10 cellular contexts compared by ENCODE assay signal in the genomic region with DNA sequence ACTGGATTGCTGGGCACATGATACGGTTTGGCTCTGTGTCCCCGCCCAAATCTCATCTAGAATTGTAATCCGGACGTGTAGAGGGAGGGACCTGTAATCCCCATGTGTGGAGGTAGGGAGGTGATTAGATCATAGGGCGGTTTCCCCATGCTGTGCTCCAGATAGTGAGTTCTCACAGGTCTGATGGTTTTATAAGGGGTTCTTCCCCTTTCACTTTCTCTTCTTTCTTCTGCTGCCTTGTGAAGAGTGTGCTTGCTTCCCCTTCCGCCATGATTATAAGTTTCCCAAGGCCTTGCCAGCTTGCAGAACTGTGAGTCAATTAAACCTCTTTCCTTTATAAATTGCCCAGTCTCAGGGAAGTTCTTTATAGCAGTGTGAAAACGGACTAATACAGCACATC. TPM values are rescaled to one million over a fixed set of nuclear protein-coding genes. Genes with fewer than 3 reads are reported as not detected.
DNase-seq lines count a peak whose midpoint lies in the region; ATAC-seq and TF ChIP-seq lines count a peak whose summit lies in the region.
"Had no signal": no experiment of that assay in that cellular context is flagged by ENCODE, and none has a peak within 500 bp of the region (broad histone marks: within the 10 kb centered on the region; RNA-seq: fewer than 3 reads in every experiment).

No MANE protein-coding gene starts in this region.

- no peaks in the 10 kb centered on the region for H3K36me3 Mint-ChIP-seq in CD8-positive, alpha-beta T cell
- no peaks in the 10 kb centered on the region for H3K36me3 Mint-ChIP-seq in T-helper 17 cell (ENCODE audit: low read depth)

- no peaks in the 10 kb centered on the region for H3K4me1 ChIP-seq in CD8-positive, alpha-beta T cell (ENCODE audit: insufficient read depth, low read length)
- H3K4me1 ChIP-seq in ascending aorta = no peaks in the 10 kb centered on the region

- H3K9me3 Mint-ChIP-seq in CD8-positive, alpha-beta T cell = no peaks in the 10 kb centered on the region
- H3K9me3 Mint-ChIP-seq: activated T-cell treated with anti-CD3 and anti-CD28 coated beads, Interleukin-2, amount 50 U/mL, for 24 hours had no signal

- no peaks in the 10 kb centered on the region for H3K36me3 ChIP-seq in CD8-positive, alpha-beta T cell (ENCODE audit: insufficient read depth, low read length)
- H3K36me3 ChIP-seq in ascending aorta = no peaks in the 10 kb centered on the region

- peaks cover 4% of the 10 kb centered on the region for H3K4me1 Mint-ChIP-seq in CD8-positive, alpha-beta T cell (ENCODE audit: low read depth)
- peaks cover 6% of the 10 kb centered on the region for H3K4me1 Mint-ChIP-seq in T-helper 17 cell

- ATAC-seq in CD8-positive, alpha-beta T cell = peak; percentile 57
- ATAC-seq in GM19372 (IDR thresholded peaks at IDR 0.05; ENCODE audit: low read depth, unreplicated experiment) (peak; percentile 94), HG03135 (IDR thresholded peaks at IDR 0.05; ENCODE audit: unreplicated experiment) (peak; percentile 97), T-helper 17 cell (peak; percentile 91)

- H3K27ac Mint-ChIP-seq in CD8-positive, alpha-beta T cell = no peak overlapping the region
- no peak overlapping the region for H3K27ac Mint-ChIP-seq in T-helper 17 cell
- H3K27ac Mint-ChIP-seq: activated T-cell treated with anti-CD3 and anti-CD28 coated beads, Interleukin-2, amount 50 U/mL, for 24 hours had no signal

- no peak overlapping the region for H3K4me3 ChIP-seq in CD8-positive, alpha-beta T cell (ENCODE audit: low read depth, low read length)
- no peak overlapping the region for H3K4me3 ChIP-seq in ascending aorta

- no peaks in the 10 kb centered on the region for H3K9me3 ChIP-seq in CD8-positive, alpha-beta T cell (ENCODE audit: low read length)
- H3K9me3 ChIP-seq in T-helper 17 cell (ENCODE audit: control insufficient read depth, low read length, poor library complexity, severe bottlenecking) = no peaks in the 10 kb centered on the region
- H3K9me3 ChIP-seq in ascending aorta = no peaks in the 10 kb centered on the region

- no peak for DNase-seq in CD8-positive, alpha-beta T cell
- DNase-seq in T-helper 17 cell (no peak), NCI-H1930 (lab: John Stamatoyannopoulos, UW) (no peak), ascending aorta (ENCODE audit: low spot score in 2 of 2) (no peak), AG08396 (ENCODE audit: low spot score) (no peak)
- no peak for DNase-seq in activated naive CD4-positive, alpha-beta T cell treated with anti-CD3 and anti-CD28 coated beads, Interleukin-2, amount 50 U/mL, for 16 hours
- DNase-seq: activated T-cell treated with anti-CD3 and anti-CD28 coated beads, Interleukin-2, amount 50 U/mL, for 24 hours; right cardiac atrium had no signal

- H3K27me3 ChIP-seq in CD8-positive, alpha-beta T cell (ENCODE audit: insufficient read depth, low read length) = no peaks in the 10 kb centered on the region
- H3K27me3 ChIP-seq in ascending aorta = no peaks in the 10 kb centered on the region

- CTCF ChIA-PET in CD8-positive, alpha-beta T cell (lab: Charles Lee) = interaction anchor here (1.3 to 1.5 kb wide), 2 partner anchors 9 to 13 kb away, joined by 4 read pairs; no protein-coding TSS in a partner anchor

- H3K4me3 Mint-ChIP-seq in CD8-positive, alpha-beta T cell = no peak overlapping the region
- peak overlapping the region; percentile 34 for H3K4me3 Mint-ChIP-seq in T-helper 17 cell
- H3K4me3 Mint-ChIP-seq: activated T-cell treated with anti-CD3 and anti-CD28 coated beads, Interleukin-2, amount 50 U/mL, for 24 hours had no signal

- no peak for TF ChIP-seq CTCF in CD8-positive, alpha-beta T cell (IDR thresholded peaks at IDR 0.05)
- TF ChIP-seq CTCF in ascending aorta (IDR thresholded peaks at IDR 0.05) = no peak

- POLR2A ChIA-PET in CD8-positive, alpha-beta T cell (lab: Charles Lee) = interaction anchor here (0.6 kb wide), 1 partner anchor 63 kb away, joined by 3 read pairs; no protein-coding TSS in a partner anchor

- peaks cover 5% of the 10 kb centered on the region for H3K27me3 Mint-ChIP-seq in CD8-positive, alpha-beta T cell (ENCODE audit: low read depth)
- H3K27me3 Mint-ChIP-seq in T-helper 17 cell = peaks cover 4% of the 10 kb centered on the region

- no peak overlapping the region for H3K27ac ChIP-seq in CD8-positive, alpha-beta T cell (ENCODE audit: low read depth, low read length)
- H3K27ac ChIP-seq in ascending aorta = no peak overlapping the region

- intact Hi-C loops in CD8-positive, alpha-beta T cell (cut with DNase I, micrococcal nuclease) = no loop called here
- intact Hi-C loops in ascending aorta (cut with DNase I) = no loop called here

RNA-seq across cellular contexts. Expression of gene MTIF3, which starts 32.6 kb away (rescaled TPM):
- total RNA-seq in CD8-positive, alpha-beta T cell = 10 to 100 TPM; 12.7 to 13.0 TPM
- total RNA-seq in T-helper 17 cell = 10 to 100 TPM; 33.2 to 38.3 TPM
- 23.6 TPM for total RNA-seq in ascending aorta

RNA-seq across cellular contexts. Expression of gene GTF3A, which starts 58.6 kb away (rescaled TPM):
- 100 to 1,000 TPM; 157 TPM for total RNA-seq in CD8-positive, alpha-beta T cell
- total RNA-seq in T-helper 17 cell (100 to 1,000 TPM; 164 to 171 TPM), ascending aorta (197 TPM)
